ENCODE assay signal across 27 cellular contexts in genomic region chr18:68893396-68893795, GRCh38.
DNase-seq lines count a peak whose midpoint lies in the region; ATAC-seq and TF ChIP-seq lines count a peak whose summit lies in the region.
"Had no signal": no experiment of that assay in that cellular context is flagged by ENCODE, and none has a peak within 500 bp of the region (broad histone marks: within the 10 kb centered on the region; RNA-seq: fewer than 3 reads in every experiment).

No MANE protein-coding gene starts in this region.

- H3K36me3 ChIP-seq in sigmoid colon = no peaks in the 10 kb centered on the region
- H3K36me3 ChIP-seq: breast epithelium, transverse colon had no signal

- WGBS in sigmoid colon, 2 donors = 57 to 80% methylated on average over 2 of the region's 2 CpGs

- H3K27ac ChIP-seq in sigmoid colon = no peak overlapping the region
- H3K27ac ChIP-seq: breast epithelium, coronary artery, psoas muscle, transverse colon, VCaP had no signal

- intact Hi-C loops in sigmoid colon (cut with DNase I) = no loop called here

- H3K9me3 Mint-ChIP-seq in HFFc6 = no peaks in the 10 kb centered on the region
- H3K9me3 Mint-ChIP-seq in activated T-cell treated with anti-CD3 and anti-CD28 coated beads, Interleukin-2, amount 50 U/mL, for 24 hours = no peaks in the 10 kb centered on the region
- H3K9me3 Mint-ChIP-seq: CD4-positive, alpha-beta T cell; endodermal cell; stimulated activated naive CD8-positive, alpha-beta T cell treated with anti-CD3 and anti-CD28 coated beads, Interleukin-15, amount 100 ng/mL, for 72 hours had no signal

- peaks cover 7% of the 10 kb centered on the region; the same call in 1 of the 2 replicates for H3K4me1 Mint-ChIP-seq in HFFc6 (ENCODE audit: low read depth)
- no peaks in the 10 kb centered on the region for H3K4me1 Mint-ChIP-seq in activated T-cell treated with anti-CD3 and anti-CD28 coated beads, Interleukin-2, amount 50 U/mL, for 24 hours (ENCODE audit: low read depth)
- H3K4me1 Mint-ChIP-seq: endodermal cell; stimulated activated naive CD8-positive, alpha-beta T cell treated with anti-CD3 and anti-CD28 coated beads, Interleukin-15, amount 100 ng/mL, for 72 hours had no signal

- no peak for TF ChIP-seq EP300 in sigmoid colon (IDR thresholded peaks at IDR 0.05)

- peak overlapping the region; percentile 44; the same call in 1 of the 2 replicates for H3K4me3 Mint-ChIP-seq in HFFc6
- no peak overlapping the region for H3K4me3 Mint-ChIP-seq in activated T-cell treated with anti-CD3 and anti-CD28 coated beads, Interleukin-2, amount 50 U/mL, for 24 hours
- H3K4me3 Mint-ChIP-seq: CD4-positive, alpha-beta T cell; endodermal cell; stimulated activated naive CD8-positive, alpha-beta T cell treated with anti-CD3 and anti-CD28 coated beads, Interleukin-15, amount 100 ng/mL, for 72 hours had no signal

- no peaks in the 10 kb centered on the region for H3K4me1 ChIP-seq in sigmoid colon
- H3K4me1 ChIP-seq: breast epithelium, psoas muscle, transverse colon had no signal

- H3K4me3 ChIP-seq in fibroblast of villous mesenchyme (ENCODE audit: low read depth, low read length) (no peak overlapping the region), sigmoid colon (no peak overlapping the region)
- H3K4me3 ChIP-seq: breast epithelium, coronary artery, lung, psoas muscle, transverse colon had no signal

- peak overlapping the region; percentile 6; the same call in 1 of the 2 replicates for H3K27ac Mint-ChIP-seq in HFFc6
- H3K27ac Mint-ChIP-seq in activated T-cell treated with anti-CD3 and anti-CD28 coated beads, Interleukin-2, amount 50 U/mL, for 24 hours = no peak overlapping the region
- H3K27ac Mint-ChIP-seq: CD4-positive, alpha-beta T cell; endodermal cell; stimulated activated naive CD8-positive, alpha-beta T cell treated with anti-CD3 and anti-CD28 coated beads, Interleukin-15, amount 100 ng/mL, for 72 hours had no signal

- TF ChIP-seq CTCF in HFFc6 (IDR thresholded peaks at IDR 0.05) (no peak; the same call in 1 of the 2 replicates), fibroblast of villous mesenchyme (IDR thresholded peaks at IDR 0.05; ENCODE audit: insufficient read depth, low read depth, low read length) (no peak), sigmoid colon (IDR thresholded peaks at IDR 0.05) (no peak)

- no peaks in the 10 kb centered on the region for H3K36me3 Mint-ChIP-seq in HFFc6 (ENCODE audit: low read depth)
- no peaks in the 10 kb centered on the region for H3K36me3 Mint-ChIP-seq in activated T-cell treated with anti-CD3 and anti-CD28 coated beads, Interleukin-2, amount 50 U/mL, for 24 hours (ENCODE audit: low read depth)

- DNase-seq in HFFc6 (no peak), LHCN-M2 (ENCODE audit: low read depth) (peak; percentile 4), fibroblast of villous mesenchyme (ENCODE audit: low read depth) (peak; percentile 32), glomerular visceral epithelial cell (ENCODE audit: extremely low spot score) (no peak), sigmoid colon (no peak)
- DNase-seq in activated T-cell treated with anti-CD3 and anti-CD28 coated beads, Interleukin-2, amount 50 U/mL, for 24 hours = no peak
- DNase-seq: activated CD4-positive, alpha-beta T cell treated with anti-CD3 and anti-CD28 coated beads, Interleukin-2, amount 50 U/mL, for 1 hour; activated CD8-positive, alpha-beta memory T cell treated with anti-CD3 and anti-CD28 coated beads, Interleukin-2, amount 50 U/mL, for 48 hours; activated gamma-delta T cell; CD4-positive, alpha-beta T cell; endodermal cell; GDM1; KG1; NCI-H1930; NCI-H524; psoas muscle; SHP77; stimulated activated CD4-positive, alpha-beta T cell treated with anti-CD3 and anti-CD28 coated beads, Interleukin-4, amount 100 ng/mL, for 24 hours; stimulated activated naive CD8-positive, alpha-beta T cell treated with anti-CD3 and anti-CD28 coated beads, Interleukin-15, amount 100 ng/mL, for 72 hours; T-helper 1 cell; transverse colon had no signal

- H3K27me3 Mint-ChIP-seq in HFFc6 (ENCODE audit: insufficient read depth) = no peaks in the 10 kb centered on the region
- no peaks in the 10 kb centered on the region for H3K27me3 Mint-ChIP-seq in activated T-cell treated with anti-CD3 and anti-CD28 coated beads, Interleukin-2, amount 50 U/mL, for 24 hours
- H3K27me3 Mint-ChIP-seq: CD4-positive, alpha-beta T cell; stimulated activated naive CD8-positive, alpha-beta T cell treated with anti-CD3 and anti-CD28 coated beads, Interleukin-15, amount 100 ng/mL, for 72 hours had no signal

- no peak for TF ChIP-seq POLR2A in sigmoid colon (IDR thresholded peaks at IDR 0.05)

- no peaks in the 10 kb centered on the region for H3K9me3 ChIP-seq in sigmoid colon
- H3K9me3 ChIP-seq: breast epithelium, psoas muscle, transverse colon had no signal

- H3K27me3 ChIP-seq in sigmoid colon = no peaks in the 10 kb centered on the region
- H3K27me3 ChIP-seq: breast epithelium, transverse colon had no signal

- peak; percentile 77 for ATAC-seq in GM18867 (IDR thresholded peaks at IDR 0.05; ENCODE audit: unreplicated experiment)
- ATAC-seq: HCT116; psoas muscle; stimulated activated naive CD8-positive, alpha-beta T cell treated with anti-CD3 and anti-CD28 coated beads, Interleukin-15, amount 100 ng/mL, for 72 hours had no signal

Comparison
In these comparisons a context has a peak if more than half of its experiments do, and no peak if none do; other contexts are left out.
1. DNase-seq: peak in LHCN-M2 (single experiment) and fibroblast of villous mesenchyme (single experiment); none in HFFc6 (single experiment), activated T-cell treated with anti-CD3 and anti-CD28 coated beads, Interleukin-2, amount 50 U/mL, for 24 hours (single experiment), glomerular visceral epithelial cell (single experiment) and sigmoid colon (single experiment).